Comparison of ENCODE assay signal across 8 cellular contexts in genomic region chr14:76152333-76152681, GRCh38. TPM values are rescaled to one million over a fixed set of nuclear protein-coding genes. Genes with fewer than 3 reads are reported as not detected.
DNase-seq lines count a peak whose midpoint lies in the region; ATAC-seq, FAIRE-seq and TF ChIP-seq lines count a peak whose summit lies in the region.

No MANE protein-coding gene starts in this region.

- H3K4me3 ChIP-seq in SU-DHL-6 (ENCODE audit: insufficient read depth, low read length, poor library complexity, severe bottlenecking): peak overlapping the region; percentile 67

- H2AFZ ChIP-seq in SU-DHL-6 (ENCODE audit: low read depth, low read length, severe bottlenecking): peak overlapping the region; percentile 73

- peaks cover 10% of the 10 kb centered on the region; the same call in 1 of the 2 replicates for H4K20me1 ChIP-seq in SU-DHL-6 (ENCODE audit: low read depth, low read length)

- no peaks in the 10 kb centered on the region for H3K27me3 ChIP-seq in SU-DHL-6 (ENCODE audit: low read length)

- no peaks in the 10 kb centered on the region for H3F3A ChIP-seq in SU-DHL-6 (ENCODE audit: insufficient read depth)

- peak overlapping the region; percentile 64 for H3K4me2 ChIP-seq in SU-DHL-6 (ENCODE audit: low read depth, low read length, poor library complexity, severe bottlenecking)

- peak overlapping the region; percentile 81 for H3K9ac ChIP-seq in SU-DHL-6 (ENCODE audit: low read length)

- peak; percentile 72 for ATAC-seq in GM21390 (IDR thresholded peaks at IDR 0.05; ENCODE audit: unreplicated experiment)

- H3K79me2 ChIP-seq in SU-DHL-6 (ENCODE audit: insufficient read depth, low read length): peaks cover 52% of the 10 kb centered on the region

- peak; percentile 99 for FAIRE-seq in HTR-8/SVneo (lab: Jason Lieb, UNC)

- peak; percentile 24 for DNase-seq in DMS114 treated with DMSO at 0.1 percent for 48 hours (lab: John Stamatoyannopoulos, UW; ENCODE audit: unreplicated experiment)
- DNase-seq in HTR-8/SVneo (ENCODE audit: insufficient read length, low spot score): peak; percentile 95
- DNase-seq in activated naive CD8-positive, alpha-beta T cell treated with anti-CD3 and anti-CD28 coated beads, Interleukin-2, amount 50 U/mL, for 16 hours (ENCODE audit: low read depth, low spot score): peak; percentile 58
- peak; percentile 84 for DNase-seq in cardiac septum (ENCODE audit: low spot score)
- DNase-seq in posterior vena cava (ENCODE audit: low spot score): peak; percentile 92
- DNase-seq in ureter (ENCODE audit: low spot score): peak; percentile 67

- TF ChIP-seq CTCF in SU-DHL-6 (IDR thresholded peaks at IDR 0.05; ENCODE audit: insufficient read depth, low read length, poor library complexity, severe bottlenecking): no peak

- intact Hi-C loops in cardiac septum (cut with DNase I): no loop called here
- intact Hi-C loops in posterior vena cava (cut with DNase I): no loop called here

- peaks cover 7% of the 10 kb centered on the region; the same call in 1 of the 2 replicates for H3K36me3 ChIP-seq in SU-DHL-6 (ENCODE audit: low read length)

- H3K27ac ChIP-seq in SU-DHL-6 (ENCODE audit: low read depth, low read length): peak overlapping the region; percentile 43

- no peaks in the 10 kb centered on the region for H3K9me2 ChIP-seq in SU-DHL-6 (replicated peaks; ENCODE audit: insufficient read depth, low read length)

- H3K9me3 ChIP-seq in SU-DHL-6 (ENCODE audit: insufficient read depth, low read length): no peaks in the 10 kb centered on the region

RNA-seq across cellular contexts. Expression of gene GPATCH2L, which starts 0.6 kb away (rescaled TPM):
- total RNA-seq in cardiac septum: 33.2 TPM
- total RNA-seq in posterior vena cava: 10 to 100 TPM; 53.0 to 58.5 TPM
- 62.4 TPM for total RNA-seq in ureter

Comparison
In these comparisons a context has a peak if more than half of its experiments do, and no peak if none do; other contexts are left out.
1. Peak in every context shown above with its lines: DNase-seq, ATAC-seq, H3K4me3 ChIP-seq and H3K27ac ChIP-seq.
2. DNase-seq: peak in every context shown above with its lines; median percentile 95 in HTR-8/SVneo; 92 in posterior vena cava; 84 in cardiac septum; 67 in ureter; 58 in activated naive CD8-positive, alpha-beta T cell treated with anti-CD3 and anti-CD28 coated beads, Interleukin-2, amount 50 U/mL, for 16 hours; 24 in DMS114 treated with DMSO at 0.1 percent for 48 hours.